Comparison of ENCODE assay signal across 1 cellular context in the genomic region with DNA sequence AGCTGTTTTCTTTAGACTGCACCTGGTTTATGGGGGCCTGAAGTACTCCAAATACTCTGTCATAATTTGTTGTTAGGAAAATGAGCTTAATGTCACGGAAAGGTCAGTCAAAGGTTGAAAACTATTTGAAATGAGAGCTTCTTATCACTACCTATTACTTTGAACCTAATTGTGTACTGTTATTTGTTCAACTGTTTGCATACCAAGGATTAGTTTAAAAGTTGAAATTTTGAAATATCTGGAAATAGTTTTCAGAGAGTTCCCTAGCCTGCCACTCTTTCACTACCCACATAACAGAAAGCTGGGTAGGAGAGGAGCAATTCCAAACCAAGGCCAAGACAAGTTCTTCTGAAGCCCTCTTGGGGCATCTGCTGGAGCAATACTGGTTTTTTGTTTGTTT.
TF ChIP-seq lines count a peak whose summit lies in the region.

No MANE protein-coding gene starts in this region.

TF ChIP-seq in HepG2, 621 proteins besides CTCF, POLR2A, EP300 and RAD21 (continued from another document):
- TF ChIP-seq, protein P1, sequence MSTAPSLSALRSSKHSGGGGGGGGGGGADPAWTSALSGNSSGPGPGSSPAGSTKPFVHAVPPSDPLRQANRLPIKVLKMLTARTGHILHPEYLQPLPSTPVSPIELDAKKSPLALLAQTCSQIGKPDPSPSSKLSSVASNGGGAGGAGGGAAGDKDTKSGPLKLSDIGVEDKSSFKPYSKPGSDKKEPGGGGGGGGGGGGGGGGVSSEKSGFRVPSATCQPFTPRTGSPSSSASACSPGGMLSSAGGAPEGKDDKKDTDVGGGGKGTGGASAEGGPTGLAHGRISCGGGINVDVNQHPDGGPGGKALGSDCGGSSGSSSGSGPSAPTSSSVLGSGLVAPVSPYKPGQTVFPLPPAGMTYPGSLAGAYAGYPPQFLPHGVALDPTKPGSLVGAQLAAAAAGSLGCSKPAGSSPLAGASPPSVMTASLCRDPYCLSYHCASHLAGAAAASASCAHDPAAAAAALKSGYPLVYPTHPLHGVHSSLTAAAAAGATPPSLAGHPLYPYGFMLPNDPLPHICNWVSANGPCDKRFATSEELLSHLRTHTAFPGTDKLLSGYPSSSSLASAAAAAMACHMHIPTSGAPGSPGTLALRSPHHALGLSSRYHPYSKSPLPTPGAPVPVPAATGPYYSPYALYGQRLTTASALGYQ (CRISPR knock-in tag; IDR thresholded peaks at IDR 0.05): peak; percentile 53; the same call in 1 of the 2 replicates
- TF ChIP-seq ZNF776 (CRISPR knock-in tag; IDR thresholded peaks at IDR 0.05) (no peak), ZNF264 (CRISPR knock-in tag; IDR thresholded peaks at IDR 0.05) (0 out of 2 replicates have a peak, but pooled peaks have one; percentile 39), ZNF780A (CRISPR knock-in tag; IDR thresholded peaks at IDR 0.05) (no peak), SMARCC2 (IDR thresholded peaks at IDR 0.05) (no peak), MYC (CRISPR knock-in tag; IDR thresholded peaks at IDR 0.05; ENCODE audit: borderline replicate concordance) (no peak), ZNF205 (CRISPR knock-in tag; IDR thresholded peaks at IDR 0.05) (0 out of 2 replicates have a peak, but pooled peaks have one; percentile 37), HNRNPUL1 (IDR thresholded peaks at IDR 0.05; ENCODE audit: low read depth, low read length) (no peak), FOXP1 (IDR thresholded peaks at IDR 0.05) (peak; percentile 75), FOXP1 (CRISPR knock-in tag; IDR thresholded peaks at IDR 0.05) (peak; percentile 78; the same call in 1 of the 2 replicates), KLF6 (CRISPR knock-in tag; IDR thresholded peaks at IDR 0.05) (no peak), RXRB (CRISPR knock-in tag; IDR thresholded peaks at IDR 0.05; ENCODE audit: borderline replicate concordance) (peak; percentile 55; the same call in 1 of the 2 replicates), ZNF563 (CRISPR knock-in tag; IDR thresholded peaks at IDR 0.05) (no peak), HNRNPK (IDR thresholded peaks at IDR 0.05; ENCODE audit: low read depth, low read length, poor library complexity, severe bottlenecking) (no peak), ZGPAT (CRISPR knock-in tag; IDR thresholded peaks at IDR 0.05) (peak; percentile 75)
- TF ChIP-seq, protein P2, sequence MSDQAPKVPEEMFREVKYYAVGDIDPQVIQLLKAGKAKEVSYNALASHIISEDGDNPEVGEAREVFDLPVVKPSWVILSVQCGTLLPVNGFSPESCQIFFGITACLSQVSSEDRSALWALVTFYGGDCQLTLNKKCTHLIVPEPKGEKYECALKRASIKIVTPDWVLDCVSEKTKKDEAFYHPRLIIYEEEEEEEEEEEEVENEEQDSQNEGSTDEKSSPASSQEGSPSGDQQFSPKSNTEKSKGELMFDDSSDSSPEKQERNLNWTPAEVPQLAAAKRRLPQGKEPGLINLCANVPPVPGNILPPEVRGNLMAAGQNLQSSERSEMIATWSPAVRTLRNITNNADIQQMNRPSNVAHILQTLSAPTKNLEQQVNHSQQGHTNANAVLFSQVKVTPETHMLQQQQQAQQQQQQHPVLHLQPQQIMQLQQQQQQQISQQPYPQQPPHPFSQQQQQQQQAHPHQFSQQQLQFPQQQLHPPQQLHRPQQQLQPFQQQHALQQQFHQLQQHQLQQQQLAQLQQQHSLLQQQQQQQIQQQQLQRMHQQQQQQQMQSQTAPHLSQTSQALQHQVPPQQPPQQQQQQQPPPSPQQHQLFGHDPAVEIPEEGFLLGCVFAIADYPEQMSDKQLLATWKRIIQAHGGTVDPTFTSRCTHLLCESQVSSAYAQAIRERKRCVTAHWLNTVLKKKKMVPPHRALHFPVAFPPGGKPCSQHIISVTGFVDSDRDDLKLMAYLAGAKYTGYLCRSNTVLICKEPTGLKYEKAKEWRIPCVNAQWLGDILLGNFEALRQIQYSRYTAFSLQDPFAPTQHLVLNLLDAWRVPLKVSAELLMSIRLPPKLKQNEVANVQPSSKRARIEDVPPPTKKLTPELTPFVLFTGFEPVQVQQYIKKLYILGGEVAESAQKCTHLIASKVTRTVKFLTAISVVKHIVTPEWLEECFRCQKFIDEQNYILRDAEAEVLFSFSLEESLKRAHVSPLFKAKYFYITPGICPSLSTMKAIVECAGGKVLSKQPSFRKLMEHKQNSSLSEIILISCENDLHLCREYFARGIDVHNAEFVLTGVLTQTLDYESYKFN (CRISPR knock-in tag; conservative IDR thresholded peaks at IDR 0.05): peak; percentile 77
- TF ChIP-seq, protein P3, sequence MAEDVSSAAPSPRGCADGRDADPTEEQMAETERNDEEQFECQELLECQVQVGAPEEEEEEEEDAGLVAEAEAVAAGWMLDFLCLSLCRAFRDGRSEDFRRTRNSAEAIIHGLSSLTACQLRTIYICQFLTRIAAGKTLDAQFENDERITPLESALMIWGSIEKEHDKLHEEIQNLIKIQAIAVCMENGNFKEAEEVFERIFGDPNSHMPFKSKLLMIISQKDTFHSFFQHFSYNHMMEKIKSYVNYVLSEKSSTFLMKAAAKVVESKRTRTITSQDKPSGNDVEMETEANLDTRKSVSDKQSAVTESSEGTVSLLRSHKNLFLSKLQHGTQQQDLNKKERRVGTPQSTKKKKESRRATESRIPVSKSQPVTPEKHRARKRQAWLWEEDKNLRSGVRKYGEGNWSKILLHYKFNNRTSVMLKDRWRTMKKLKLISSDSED (CRISPR knock-in tag; IDR thresholded peaks at IDR 0.05): no peak
- TF ChIP-seq, protein P4, sequence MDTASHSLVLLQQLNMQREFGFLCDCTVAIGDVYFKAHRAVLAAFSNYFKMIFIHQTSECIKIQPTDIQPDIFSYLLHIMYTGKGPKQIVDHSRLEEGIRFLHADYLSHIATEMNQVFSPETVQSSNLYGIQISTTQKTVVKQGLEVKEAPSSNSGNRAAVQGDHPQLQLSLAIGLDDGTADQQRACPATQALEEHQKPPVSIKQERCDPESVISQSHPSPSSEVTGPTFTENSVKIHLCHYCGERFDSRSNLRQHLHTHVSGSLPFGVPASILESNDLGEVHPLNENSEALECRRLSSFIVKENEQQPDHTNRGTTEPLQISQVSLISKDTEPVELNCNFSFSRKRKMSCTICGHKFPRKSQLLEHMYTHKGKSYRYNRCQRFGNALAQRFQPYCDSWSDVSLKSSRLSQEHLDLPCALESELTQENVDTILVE (CRISPR knock-in tag; IDR thresholded peaks at IDR 0.05): 0 out of 2 replicates have a peak, but pooled peaks have one; percentile 35
